Comparison of ENCODE assay signal across 7 cellular contexts in genomic region chr16:4506450-4506849, GRCh38.
DNase-seq lines count a peak whose midpoint lies in the region; ATAC-seq and TF ChIP-seq lines count a peak whose summit lies in the region.

No MANE protein-coding gene starts in this region.

- H3K9me3 ChIP-seq in RWPE2 (ENCODE audit: severe bottlenecking): no peaks in the 10 kb centered on the region

- no peaks in the 10 kb centered on the region for H3K27me3 ChIP-seq in RWPE2 (ENCODE audit: insufficient read depth, poor library complexity, severe bottlenecking)

- TF ChIP-seq CTCF in GM12865 (IDR thresholded peaks at IDR 0.05; ENCODE audit: insufficient read depth, low read depth, low read length, missing control alignments) (peak; percentile 88), RWPE2 (IDR thresholded peaks at IDR 0.05; ENCODE audit: poor library complexity, severe bottlenecking) (peak; percentile 84)

- H3K4me3 ChIP-seq in GM12865 (ENCODE audit: low read depth, low read length) (no peak overlapping the region), RWPE2 (ENCODE audit: severe bottlenecking) (no peak overlapping the region)

- ATAC-seq in RWPE2 (ENCODE audit: low read depth) (peak; percentile 83), GM18867 (IDR thresholded peaks at IDR 0.05; ENCODE audit: unreplicated experiment) (no peak)

- peaks cover 8% of the 10 kb centered on the region for H3K4me1 ChIP-seq in RWPE2 (ENCODE audit: insufficient read depth, poor library complexity, severe bottlenecking)

- DNase-seq in GM12865 (ENCODE audit: low read depth): peak; percentile 83
- peak; percentile 70 for DNase-seq in KG1 (lab: John Stamatoyannopoulos, UW)
- no peak for DNase-seq in RWPE2 (ENCODE audit: low spot score)
- peak; percentile 54 for DNase-seq in activated naive CD4-positive, alpha-beta T cell treated with anti-CD3 and anti-CD28 coated beads, Interleukin-2, amount 50 U/mL, for 16 hours
- peak; percentile 71 for DNase-seq in germinal center (ENCODE audit: low spot score)
- DNase-seq in pons (ENCODE audit: low spot score): peak; percentile 95

- H3K27ac ChIP-seq in RWPE2 (ENCODE audit: poor library complexity, severe bottlenecking): no peak overlapping the region

- peaks cover 56% of the 10 kb centered on the region for H3K36me3 ChIP-seq in RWPE2 (ENCODE audit: low read depth)
